ENCODE assay signal across 19 cellular contexts in the genomic region with DNA sequence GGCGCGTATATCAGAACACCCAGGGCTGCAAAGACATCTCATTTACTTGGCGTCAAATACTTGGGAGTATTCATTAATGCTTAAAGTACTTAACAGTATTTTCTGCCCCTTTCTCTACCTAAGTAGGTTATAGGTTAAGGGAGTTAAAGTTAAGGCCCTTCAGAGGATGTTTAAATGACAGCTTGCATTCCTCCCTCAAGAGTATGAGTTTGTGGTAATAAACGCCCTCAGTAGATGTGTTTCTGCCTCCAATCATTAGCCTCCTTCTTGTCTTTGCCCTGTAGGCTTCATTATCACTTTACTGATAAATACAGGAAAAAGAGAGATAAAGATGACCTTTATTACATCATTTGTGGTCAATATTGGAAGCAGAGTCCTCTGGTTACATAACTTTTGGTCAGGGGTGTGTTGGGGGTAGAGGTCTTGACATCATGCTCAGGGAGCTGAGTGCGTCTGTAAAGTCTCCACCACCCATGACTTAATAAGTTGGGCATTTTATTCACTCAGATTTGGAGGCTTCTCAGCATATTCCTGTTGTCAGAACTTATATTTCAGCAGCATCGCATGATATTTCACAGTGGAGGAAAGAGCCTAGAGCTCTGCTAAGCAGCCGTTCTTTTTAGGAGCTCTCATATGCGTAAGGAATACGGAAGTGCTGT.
"Had no signal": no experiment of that assay in that cellular context is flagged by ENCODE, and none has a peak within 500 bp of the region (broad histone marks: within the 10 kb centered on the region; RNA-seq: fewer than 3 reads in every experiment).

No MANE protein-coding gene starts in this region.

- ATAC-seq: activated T-cell treated with anti-CD3 and anti-CD28 coated beads, Interleukin-2, amount 50 U/mL, for 72 hours; effector memory CD8-positive, alpha-beta T cell; naive thymus-derived CD4-positive, alpha-beta T cell; psoas muscle; sciatic nerve; stimulated activated naive CD8-positive, alpha-beta T cell treated with anti-CD3 and anti-CD28 coated beads, Interleukin-15, amount 100 ng/mL, for 72 hours had no signal

- DNase-seq: activated CD4-positive, alpha-beta T cell treated with anti-CD3 and anti-CD28 coated beads, Interleukin-2, amount 50 U/mL, for 4 hours; activated effector memory CD4-positive, alpha-beta T cell treated with anti-CD3 and anti-CD28 coated beads, Interleukin-2, amount 50 U/mL, for 16 hours; activated T-cell treated with anti-CD3 and anti-CD28 coated beads, Interleukin-2, amount 50 U/mL, for 72 hours; adrenal gland; effector memory CD8-positive, alpha-beta T cell; kidney; mesendoderm; naive thymus-derived CD4-positive, alpha-beta T cell; ovary; psoas muscle; stimulated activated CD4-positive, alpha-beta T cell treated with anti-CD3 and anti-CD28 coated beads, Interleukin-4, amount 100 ng/mL, for 1 hour; stimulated activated naive CD8-positive, alpha-beta T cell treated with anti-CD3 and anti-CD28 coated beads, Interleukin-15, amount 100 ng/mL, for 72 hours; transverse colon; WERI-Rb-1 had no signal

- H3K4me3 ChIP-seq: adrenal gland, cardiac muscle cell, ovary, psoas muscle, smooth muscle cell, suprapubic skin, transverse colon, vagina had no signal
